Comparison of ENCODE assay signal across 8 cellular contexts in the genomic region with DNA sequence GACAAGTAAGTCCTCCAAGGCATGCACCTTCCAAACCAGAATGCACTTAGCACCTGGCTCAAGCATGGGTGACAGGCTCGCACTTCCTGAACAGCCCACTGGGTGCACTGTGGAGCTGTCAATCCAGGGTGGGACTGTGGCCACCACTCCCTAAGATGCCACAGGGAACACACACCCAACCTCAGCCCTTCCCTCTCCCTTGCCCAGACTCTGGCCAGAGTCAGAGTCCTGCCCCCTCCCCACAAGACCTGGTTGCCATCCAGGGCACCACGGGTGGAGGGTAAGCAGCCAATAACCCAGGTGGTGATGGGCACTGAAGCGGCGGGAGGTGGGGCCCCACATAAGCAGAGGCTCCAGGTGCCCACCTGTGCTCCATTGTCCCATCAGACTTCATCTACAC.
DNase-seq lines count a peak whose midpoint lies in the region; ATAC-seq and TF ChIP-seq lines count a peak whose summit lies in the region.

No MANE protein-coding gene starts in this region.

- H3K4me1 Mint-ChIP-seq in naive thymus-derived CD8-positive, alpha-beta T cell = no peaks in the 10 kb centered on the region
- no peaks in the 10 kb centered on the region for H3K4me1 Mint-ChIP-seq in T-helper 2 cell treated with Interferon-gamma antibody and Interleukin-4, amounts not matched to agents 5 μg/mL and 100 μg/mL, for 36 hours (ENCODE audit: low read depth)

- no peaks in the 10 kb centered on the region for H3K36me3 Mint-ChIP-seq in naive thymus-derived CD8-positive, alpha-beta T cell
- no peaks in the 10 kb centered on the region for H3K36me3 Mint-ChIP-seq in T-helper 2 cell treated with Interferon-gamma antibody and Interleukin-4, amounts not matched to agents 5 μg/mL and 100 μg/mL, for 36 hours (ENCODE audit: low read depth)

- ATAC-seq in GM21360 (IDR thresholded peaks at IDR 0.05; ENCODE audit: unreplicated experiment) = peak; percentile 97
- ATAC-seq in naive thymus-derived CD8-positive, alpha-beta T cell = no peak
- no peak for ATAC-seq in Right ventricle myocardium superior (ENCODE audit: poor library complexity)

- H3K27me3 Mint-ChIP-seq in naive thymus-derived CD8-positive, alpha-beta T cell = peaks cover 0 to 8% (median 3%) of the 10 kb centered on the region in 5 donors
- peaks cover 2% of the 10 kb centered on the region for H3K27me3 Mint-ChIP-seq in T-helper 2 cell treated with Interferon-gamma antibody and Interleukin-4, amounts not matched to agents 5 μg/mL and 100 μg/mL, for 36 hours (ENCODE audit: low read depth)

- intact Hi-C loops in Right ventricle myocardium superior (cut with DNase I) = no loop called here

- no peak overlapping the region for H3K27ac Mint-ChIP-seq in naive thymus-derived CD8-positive, alpha-beta T cell
- no peak overlapping the region for H3K27ac Mint-ChIP-seq in T-helper 2 cell treated with Interferon-gamma antibody and Interleukin-4, amounts not matched to agents 5 μg/mL and 100 μg/mL, for 36 hours

- no peak overlapping the region for H3K4me3 ChIP-seq in epithelial cell of esophagus (ENCODE audit: low read length)

- H3K4me3 Mint-ChIP-seq in naive thymus-derived CD8-positive, alpha-beta T cell = no peak overlapping the region
- H3K4me3 Mint-ChIP-seq in T-helper 2 cell treated with Interferon-gamma antibody and Interleukin-4, amounts not matched to agents 5 μg/mL and 100 μg/mL, for 36 hours = no peak overlapping the region

- POLR2A ChIA-PET in naive thymus-derived CD8-positive, alpha-beta T cell (lab: Charles Lee) = no interaction called here

- DNase-seq in EL (peak; percentile 9), HuH-7.5 (ENCODE audit: low spot score) (peak; percentile 29), epithelial cell of esophagus (ENCODE audit: low read depth) (peak; percentile 29), Right ventricle myocardium superior (no peak)
- no peak for DNase-seq in naive thymus-derived CD8-positive, alpha-beta T cell
- DNase-seq in effector CD4-positive, alpha-beta T cell = no peak
- DNase-seq in T-helper 2 cell treated with Interferon-gamma antibody and Interleukin-4, amounts not matched to agents 5 μg/mL and 100 μg/mL, for 36 hours (ENCODE audit: low spot score) = no peak

- TF ChIP-seq CTCF in epithelial cell of esophagus (IDR thresholded peaks at IDR 0.05; ENCODE audit: insufficient read depth, low read depth, low read length, missing control alignments) = peak; percentile 40

- peaks cover 0 to 7% (median 0%) of the 10 kb centered on the region in 9 donors for H3K9me3 Mint-ChIP-seq in naive thymus-derived CD8-positive, alpha-beta T cell
- no peaks in the 10 kb centered on the region for H3K9me3 Mint-ChIP-seq in T-helper 2 cell treated with Interferon-gamma antibody and Interleukin-4, amounts not matched to agents 5 μg/mL and 100 μg/mL, for 36 hours

Comparison
In these comparisons a context has a peak if more than half of its experiments do, and no peak if none do; other contexts are left out.
1. DNase-seq: peak in EL (single experiment), HuH-7.5 (single experiment) and epithelial cell of esophagus (single experiment); none in naive thymus-derived CD8-positive, alpha-beta T cell (0 of 10), effector CD4-positive, alpha-beta T cell (single experiment), T-helper 2 cell treated with Interferon-gamma antibody and Interleukin-4, amounts not matched to agents 5 μg/mL and 100 μg/mL, for 36 hours (single experiment) and Right ventricle myocardium superior (single experiment).